Comparison of ENCODE assay signal across 1 cellular context in the genomic region with DNA sequence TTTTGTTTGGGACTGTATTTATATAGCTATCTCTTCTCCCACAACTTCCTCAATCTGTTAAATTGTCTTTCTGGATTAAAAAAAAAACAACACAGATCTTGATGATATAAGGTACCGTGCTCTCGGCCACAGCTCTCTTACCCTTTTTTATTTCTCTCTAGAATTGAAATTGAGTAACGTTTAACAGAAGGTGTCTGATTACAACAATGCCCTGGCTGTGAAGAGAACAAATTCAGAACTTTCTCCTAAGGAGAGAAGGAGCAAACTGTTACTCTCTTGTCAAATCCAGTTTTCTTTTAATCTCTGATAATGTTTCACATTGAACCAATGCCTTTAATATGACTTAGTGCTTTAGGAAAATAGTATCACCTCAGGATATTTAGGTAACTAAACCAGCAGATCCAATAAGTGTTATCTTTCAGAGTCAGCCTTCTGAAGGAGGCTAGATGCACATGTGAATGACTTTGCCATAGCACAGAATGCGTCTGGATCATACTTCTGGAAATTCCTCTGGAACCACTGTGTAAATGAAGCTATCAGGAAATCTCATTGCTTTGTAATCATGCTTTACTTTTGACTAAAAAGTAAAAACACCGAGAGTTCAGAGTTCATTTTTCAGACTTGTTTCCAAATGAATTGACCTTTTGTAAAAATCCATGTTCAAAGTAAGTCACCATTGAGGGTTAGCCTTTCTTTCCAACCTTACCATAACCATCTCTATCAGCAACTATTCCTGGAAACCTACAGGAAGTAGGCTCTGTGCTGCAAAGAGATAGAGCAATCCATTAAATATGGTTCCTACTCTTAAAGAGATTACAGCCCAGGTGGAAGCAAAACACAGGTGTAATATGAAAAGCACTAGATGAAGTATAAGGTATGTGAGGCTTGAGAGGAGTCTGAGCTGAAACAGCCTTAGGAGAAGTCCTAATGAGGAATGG.
TF ChIP-seq lines count a peak whose summit lies in the region.

No MANE protein-coding gene starts in this region.

TF ChIP-seq in HepG2, 621 proteins besides CTCF, POLR2A, EP300 and RAD21 (continued from another document):
- TF ChIP-seq, protein P1, sequence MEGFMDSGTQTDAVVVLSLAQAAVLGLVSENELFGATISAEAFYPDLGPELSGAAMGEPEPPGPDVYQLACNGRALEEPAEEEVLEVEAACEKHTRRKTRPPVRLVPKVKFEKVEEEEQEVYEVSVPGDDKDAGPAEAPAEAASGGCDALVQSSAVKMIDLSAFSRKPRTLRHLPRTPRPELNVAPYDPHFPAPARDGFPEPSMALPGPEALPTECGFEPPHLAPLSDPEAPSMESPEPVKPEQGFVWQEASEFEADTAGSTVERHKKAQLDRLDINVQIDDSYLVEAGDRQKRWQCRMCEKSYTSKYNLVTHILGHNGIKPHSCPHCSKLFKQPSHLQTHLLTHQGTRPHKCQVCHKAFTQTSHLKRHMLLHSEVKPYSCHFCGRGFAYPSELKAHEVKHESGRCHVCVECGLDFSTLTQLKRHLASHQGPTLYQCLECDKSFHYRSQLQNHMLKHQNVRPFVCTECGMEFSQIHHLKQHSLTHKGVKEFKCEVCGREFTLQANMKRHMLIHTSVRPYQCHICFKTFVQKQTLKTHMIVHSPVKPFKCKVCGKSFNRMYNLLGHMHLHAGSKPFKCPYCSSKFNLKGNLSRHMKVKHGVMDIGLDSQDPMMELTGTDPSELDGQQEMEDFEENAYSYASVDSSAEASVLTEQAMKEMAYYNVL (CRISPR knock-in tag; IDR thresholded peaks at IDR 0.05; ENCODE audit: borderline replicate concordance): peak; percentile 79; the same call in 1 of the 2 replicates
- TF ChIP-seq YEATS4 (CRISPR knock-in tag; IDR thresholded peaks at IDR 0.05; ENCODE audit: borderline replicate concordance): peak; percentile 63; the same call in 1 of the 2 replicates
- TF ChIP-seq, protein P2, sequence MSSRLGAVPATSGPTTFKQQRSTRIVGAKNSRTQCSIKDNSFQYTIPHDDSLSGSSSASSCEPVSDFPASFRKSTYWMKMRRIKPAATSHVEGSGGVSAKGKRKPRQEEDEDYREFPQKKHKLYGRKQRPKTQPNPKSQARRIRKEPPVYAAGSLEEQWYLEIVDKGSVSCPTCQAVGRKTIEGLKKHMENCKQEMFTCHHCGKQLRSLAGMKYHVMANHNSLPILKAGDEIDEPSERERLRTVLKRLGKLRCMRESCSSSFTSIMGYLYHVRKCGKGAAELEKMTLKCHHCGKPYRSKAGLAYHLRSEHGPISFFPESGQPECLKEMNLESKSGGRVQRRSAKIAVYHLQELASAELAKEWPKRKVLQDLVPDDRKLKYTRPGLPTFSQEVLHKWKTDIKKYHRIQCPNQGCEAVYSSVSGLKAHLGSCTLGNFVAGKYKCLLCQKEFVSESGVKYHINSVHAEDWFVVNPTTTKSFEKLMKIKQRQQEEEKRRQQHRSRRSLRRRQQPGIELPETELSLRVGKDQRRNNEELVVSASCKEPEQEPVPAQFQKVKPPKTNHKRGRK (CRISPR knock-in tag; IDR thresholded peaks at IDR 0.05): no peak
- TF ChIP-seq, protein P3, sequence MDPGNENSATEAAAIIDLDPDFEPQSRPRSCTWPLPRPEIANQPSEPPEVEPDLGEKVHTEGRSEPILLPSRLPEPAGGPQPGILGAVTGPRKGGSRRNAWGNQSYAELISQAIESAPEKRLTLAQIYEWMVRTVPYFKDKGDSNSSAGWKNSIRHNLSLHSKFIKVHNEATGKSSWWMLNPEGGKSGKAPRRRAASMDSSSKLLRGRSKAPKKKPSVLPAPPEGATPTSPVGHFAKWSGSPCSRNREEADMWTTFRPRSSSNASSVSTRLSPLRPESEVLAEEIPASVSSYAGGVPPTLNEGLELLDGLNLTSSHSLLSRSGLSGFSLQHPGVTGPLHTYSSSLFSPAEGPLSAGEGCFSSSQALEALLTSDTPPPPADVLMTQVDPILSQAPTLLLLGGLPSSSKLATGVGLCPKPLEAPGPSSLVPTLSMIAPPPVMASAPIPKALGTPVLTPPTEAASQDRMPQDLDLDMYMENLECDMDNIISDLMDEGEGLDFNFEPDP (CRISPR knock-in tag; conservative IDR thresholded peaks at IDR 0.05): no peak
- TF ChIP-seq ATF1 (CRISPR knock-in tag; IDR thresholded peaks at IDR 0.05): no peak; the same call in none of the 2 replicates
- TF ChIP-seq ELF1 (CRISPR knock-in tag; IDR thresholded peaks at IDR 0.05): peak; percentile 82
- no peak for TF ChIP-seq BORCS8-MEF2B (CRISPR knock-in tag; IDR thresholded peaks at IDR 0.05)
- TF ChIP-seq, protein P4, sequence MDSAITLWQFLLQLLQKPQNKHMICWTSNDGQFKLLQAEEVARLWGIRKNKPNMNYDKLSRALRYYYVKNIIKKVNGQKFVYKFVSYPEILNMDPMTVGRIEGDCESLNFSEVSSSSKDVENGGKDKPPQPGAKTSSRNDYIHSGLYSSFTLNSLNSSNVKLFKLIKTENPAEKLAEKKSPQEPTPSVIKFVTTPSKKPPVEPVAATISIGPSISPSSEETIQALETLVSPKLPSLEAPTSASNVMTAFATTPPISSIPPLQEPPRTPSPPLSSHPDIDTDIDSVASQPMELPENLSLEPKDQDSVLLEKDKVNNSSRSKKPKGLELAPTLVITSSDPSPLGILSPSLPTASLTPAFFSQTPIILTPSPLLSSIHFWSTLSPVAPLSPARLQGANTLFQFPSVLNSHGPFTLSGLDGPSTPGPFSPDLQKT (CRISPR knock-in tag; IDR thresholded peaks at IDR 0.05; ENCODE audit: borderline replicate concordance): no peak
- TF ChIP-seq NONO (IDR thresholded peaks at IDR 0.05): no peak
- 0 out of 2 replicates have a peak, but pooled peaks have one; percentile 25 for TF ChIP-seq NONO (CRISPR knock-in tag; conservative IDR thresholded peaks at IDR 0.05)
- TF ChIP-seq ZNF34 (CRISPR knock-in tag; IDR thresholded peaks at IDR 0.05; ENCODE audit: borderline replicate concordance): no peak
- TF ChIP-seq ZNF850 (CRISPR knock-in tag; conservative IDR thresholded peaks at IDR 0.05): no peak
- 0 out of 2 replicates have a peak, but pooled peaks have one; percentile 70 for TF ChIP-seq ZNF343 (CRISPR knock-in tag; IDR thresholded peaks at IDR 0.05)
- TF ChIP-seq ZFP90 (CRISPR knock-in tag; IDR thresholded peaks at IDR 0.05; ENCODE audit: borderline replicate concordance): 0 out of 2 replicates have a peak, but pooled peaks have one; percentile 45
- TF ChIP-seq KAT8 (CRISPR knock-in tag; IDR thresholded peaks at IDR 0.05): peak; percentile 73
- TF ChIP-seq ZNF121 (CRISPR knock-in tag; IDR thresholded peaks at IDR 0.05): no peak
- TF ChIP-seq, protein P5, sequence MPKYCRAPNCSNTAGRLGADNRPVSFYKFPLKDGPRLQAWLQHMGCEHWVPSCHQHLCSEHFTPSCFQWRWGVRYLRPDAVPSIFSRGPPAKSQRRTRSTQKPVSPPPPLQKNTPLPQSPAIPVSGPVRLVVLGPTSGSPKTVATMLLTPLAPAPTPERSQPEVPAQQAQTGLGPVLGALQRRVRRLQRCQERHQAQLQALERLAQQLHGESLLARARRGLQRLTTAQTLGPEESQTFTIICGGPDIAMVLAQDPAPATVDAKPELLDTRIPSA (CRISPR knock-in tag; IDR thresholded peaks at IDR 0.05; ENCODE audit: borderline replicate concordance): no peak
- TF ChIP-seq TEAD2 (CRISPR knock-in tag; IDR thresholded peaks at IDR 0.05): no peak
- peak; percentile 66 for TF ChIP-seq PHF21A (CRISPR knock-in tag; IDR thresholded peaks at IDR 0.05)
- peak; percentile 65 for TF ChIP-seq BHLHE40 (IDR thresholded peaks at IDR 0.05; ENCODE audit: low read length)
- no peak for TF ChIP-seq ZNF235 (CRISPR knock-in tag; IDR thresholded peaks at IDR 0.05; ENCODE audit: borderline replicate concordance)
- no peak for TF ChIP-seq EZH2 (conservative IDR thresholded peaks at IDR 0.05; ENCODE audit: low read depth, low read length)
- peak; percentile 89 for TF ChIP-seq FOXO1 (CRISPR knock-in tag; IDR thresholded peaks at IDR 0.05)
- peak; percentile 62 for TF ChIP-seq TCF7L2 (IDR thresholded peaks at IDR 0.05; ENCODE audit: low read depth, low read length)
- TF ChIP-seq NR2F1 (CRISPR knock-in tag; IDR thresholded peaks at IDR 0.05): peak; percentile 52 to 83; a peak in 3 of 4 replicates
- peak; percentile 80 for TF ChIP-seq ZNF331 (CRISPR knock-in tag; IDR thresholded peaks at IDR 0.05)
- no peak for TF ChIP-seq ZNF552 (CRISPR knock-in tag; IDR thresholded peaks at IDR 0.05; ENCODE audit: borderline replicate concordance)
- peak; percentile 84 for TF ChIP-seq TBX3 (IDR thresholded peaks at IDR 0.05; ENCODE audit: borderline replicate concordance)
- TF ChIP-seq, protein P6, sequence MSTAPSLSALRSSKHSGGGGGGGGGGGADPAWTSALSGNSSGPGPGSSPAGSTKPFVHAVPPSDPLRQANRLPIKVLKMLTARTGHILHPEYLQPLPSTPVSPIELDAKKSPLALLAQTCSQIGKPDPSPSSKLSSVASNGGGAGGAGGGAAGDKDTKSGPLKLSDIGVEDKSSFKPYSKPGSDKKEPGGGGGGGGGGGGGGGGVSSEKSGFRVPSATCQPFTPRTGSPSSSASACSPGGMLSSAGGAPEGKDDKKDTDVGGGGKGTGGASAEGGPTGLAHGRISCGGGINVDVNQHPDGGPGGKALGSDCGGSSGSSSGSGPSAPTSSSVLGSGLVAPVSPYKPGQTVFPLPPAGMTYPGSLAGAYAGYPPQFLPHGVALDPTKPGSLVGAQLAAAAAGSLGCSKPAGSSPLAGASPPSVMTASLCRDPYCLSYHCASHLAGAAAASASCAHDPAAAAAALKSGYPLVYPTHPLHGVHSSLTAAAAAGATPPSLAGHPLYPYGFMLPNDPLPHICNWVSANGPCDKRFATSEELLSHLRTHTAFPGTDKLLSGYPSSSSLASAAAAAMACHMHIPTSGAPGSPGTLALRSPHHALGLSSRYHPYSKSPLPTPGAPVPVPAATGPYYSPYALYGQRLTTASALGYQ (CRISPR knock-in tag; IDR thresholded peaks at IDR 0.05): peak; percentile 90
- no peak for TF ChIP-seq NR1H2 (CRISPR knock-in tag; IDR thresholded peaks at IDR 0.05; ENCODE audit: borderline replicate concordance, low read depth)
- TF ChIP-seq SNAPC2 (CRISPR knock-in tag; IDR thresholded peaks at IDR 0.05): no peak
- TF ChIP-seq POGZ (CRISPR knock-in tag; IDR thresholded peaks at IDR 0.05): peak; percentile 76
